Comparison of ENCODE assay signal across 8 cellular contexts in the genomic region with DNA sequence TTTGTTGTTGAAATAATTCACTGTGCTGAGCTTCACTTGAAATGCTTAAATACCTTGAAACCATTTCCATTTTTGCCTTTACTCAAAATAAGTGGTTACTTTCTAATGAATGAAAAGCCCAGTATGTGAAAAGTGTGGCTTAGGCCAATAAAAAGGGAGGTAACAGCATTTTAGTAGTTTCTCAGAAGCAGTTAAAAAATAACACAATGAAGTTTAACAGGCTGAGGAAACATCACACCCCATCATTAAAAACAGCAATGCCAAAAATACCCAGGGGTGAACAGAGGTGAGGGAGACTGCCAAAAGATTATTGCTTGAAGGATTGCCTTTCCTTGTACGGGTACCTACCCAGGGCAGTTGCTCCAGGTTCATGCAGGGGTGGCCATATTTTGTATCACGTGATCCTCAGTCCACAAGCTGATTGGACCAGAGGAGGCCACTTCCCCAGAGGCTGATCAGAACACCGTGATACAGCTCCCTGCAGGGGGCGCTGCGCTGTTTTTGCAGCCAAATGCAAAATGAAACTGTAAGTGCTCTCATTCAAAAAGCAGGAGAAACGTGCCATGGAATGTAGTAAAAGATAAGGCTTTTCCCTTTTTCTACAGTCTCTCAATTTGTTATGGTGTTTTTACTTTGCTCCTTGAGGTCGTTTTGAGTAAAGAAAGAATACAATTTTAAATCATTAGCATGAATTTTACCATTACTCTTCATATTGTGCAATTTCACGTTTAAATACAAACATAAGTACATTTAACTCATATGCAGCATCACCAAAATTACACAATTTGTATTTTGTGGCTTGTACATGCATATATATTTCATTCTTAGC.
DNase-seq lines count a peak whose midpoint lies in the region; ATAC-seq and TF ChIP-seq lines count a peak whose summit lies in the region.

No MANE protein-coding gene starts in this region.

- peak; percentile 74 to 81 for ATAC-seq in natural killer cell treated with Interleukin-12 subunit alpha and Interleukin-12 subunit beta and Interleukin-15 and Interleukin-18, amount 100 ng/mL, for 72 hours
- no peak for ATAC-seq in GM19351 (IDR thresholded peaks at IDR 0.05; ENCODE audit: unreplicated experiment)

- peak overlapping the region in 1 of 2 donors; percentile 17 for H3K27ac ChIP-seq in tibial artery

- DNase-seq in activated T-cell treated with anti-CD3 and anti-CD28 coated beads for 1 hour (ENCODE audit: low read depth): peak; percentile 11
- no peak for DNase-seq in activated T-cell treated with anti-CD3 and anti-CD28 coated beads for 4 hours
- DNase-seq in NCI-H2196 treated with DMSO at 0.1 percent for 48 hours (lab: John Stamatoyannopoulos, UW; ENCODE audit: unreplicated experiment): peak; percentile 93
- DNase-seq in activated CD8-positive, alpha-beta memory T cell treated with anti-CD3 and anti-CD28 coated beads, Interleukin-2, amount 50 U/mL, for 24 hours (ENCODE audit: extremely low read depth): peak; percentile 23
- peak; percentile 97 for DNase-seq in fibroblast of peridontal ligament (ENCODE audit: extremely low read depth)
- DNase-seq in natural killer cell treated with Interleukin-12 subunit alpha and Interleukin-12 subunit beta and Interleukin-15 and Interleukin-18, amount 100 ng/mL, for 72 hours (ENCODE audit: low spot score): no peak
- peak; percentile 80 to 89 for DNase-seq in tibial artery

- peaks cover 0 to 16% (median 2%) of the 10 kb centered on the region in 4 donors for H3K4me1 ChIP-seq in tibial artery

- no peaks in the 10 kb centered on the region for H3K9me3 Mint-ChIP-seq in natural killer cell treated with Interleukin-12 subunit alpha and Interleukin-12 subunit beta and Interleukin-15 and Interleukin-18, amount 100 ng/mL, for 72 hours

- intact Hi-C loops in tibial artery (cut with DNase I; ENCODE audit: low total_unique reads): no loop called here

- H3K4me3 ChIP-seq in tibial artery: no peak overlapping the region

- H3K36me3 Mint-ChIP-seq in natural killer cell treated with Interleukin-12 subunit alpha and Interleukin-12 subunit beta and Interleukin-15 and Interleukin-18, amount 100 ng/mL, for 72 hours: no peaks in the 10 kb centered on the region

- no peak overlapping the region for H3K4me3 Mint-ChIP-seq in natural killer cell treated with Interleukin-12 subunit alpha and Interleukin-12 subunit beta and Interleukin-15 and Interleukin-18, amount 100 ng/mL, for 72 hours

- no peaks in the 10 kb centered on the region for H3K9me3 ChIP-seq in tibial artery

- peaks cover 12% of the 10 kb centered on the region in 2 donors for H3K27me3 Mint-ChIP-seq in natural killer cell treated with Interleukin-12 subunit alpha and Interleukin-12 subunit beta and Interleukin-15 and Interleukin-18, amount 100 ng/mL, for 72 hours

- H3K27me3 ChIP-seq in tibial artery: no peaks in the 10 kb centered on the region

- peak; percentile 67 for TF ChIP-seq CTCF in tibial artery (IDR thresholded peaks at IDR 0.05)

- H3K27ac Mint-ChIP-seq in natural killer cell treated with Interleukin-12 subunit alpha and Interleukin-12 subunit beta and Interleukin-15 and Interleukin-18, amount 100 ng/mL, for 72 hours: no peak overlapping the region

- H3K4me1 Mint-ChIP-seq in natural killer cell treated with Interleukin-12 subunit alpha and Interleukin-12 subunit beta and Interleukin-15 and Interleukin-18, amount 100 ng/mL, for 72 hours (ENCODE audit: low read depth in 2 of 2): no peaks in the 10 kb centered on the region

- H3K36me3 ChIP-seq in tibial artery: no peaks in the 10 kb centered on the region

Comparison
In these comparisons a context has a peak if more than half of its experiments do, and no peak if none do; other contexts are left out.
1. DNase-seq: peak in activated T-cell treated with anti-CD3 and anti-CD28 coated beads for 1 hour (single experiment), NCI-H2196 treated with DMSO at 0.1 percent for 48 hours (single experiment), activated CD8-positive, alpha-beta memory T cell treated with anti-CD3 and anti-CD28 coated beads, Interleukin-2, amount 50 U/mL, for 24 hours (single experiment), fibroblast of peridontal ligament (single experiment) and tibial artery (2 of 2); none in activated T-cell treated with anti-CD3 and anti-CD28 coated beads for 4 hours (single experiment) and natural killer cell treated with Interleukin-12 subunit alpha and Interleukin-12 subunit beta and Interleukin-15 and Interleukin-18, amount 100 ng/mL, for 72 hours (single experiment).